10 cellular contexts compared by ENCODE assay signal in genomic region chr14:64438181-64438839, GRCh38. TPM values are rescaled to one million over a fixed set of nuclear protein-coding genes. Genes with fewer than 3 reads are reported as not detected.
A peak's percentile ranks its signal among the peaks of the same experiment; 100 is the strongest.
DNase-seq lines count a peak whose midpoint lies in the region; ATAC-seq and TF ChIP-seq lines count a peak whose summit lies in the region.
"Had no signal": no experiment of that assay in that cellular context is flagged by ENCODE, and none has a peak within 500 bp of the region (broad histone marks: within the 10 kb centered on the region; RNA-seq: fewer than 3 reads in every experiment).

No MANE protein-coding gene starts in this region.

- DNase-seq in A172 (ENCODE audit: low spot score), result peak; percentile 67
- peak; percentile 67 for DNase-seq in HFF-Myc (ENCODE audit: extremely low read depth, low read depth)
- DNase-seq in astrocyte of the hippocampus (ENCODE audit: low read depth, low spot score), result peak; percentile 96
- DNase-seq in left kidney (ENCODE audit: low read depth, low spot score), result peak; percentile 66
- no peak for DNase-seq in NCI-H526 (lab: John Stamatoyannopoulos, UW)
- DNase-seq in NCI-H128 (lab: John Stamatoyannopoulos, UW; ENCODE audit: unreplicated experiment), result no peak
- no peak for DNase-seq in NCI-H1105 (lab: John Stamatoyannopoulos, UW)
- DNase-seq: NCI-H69 had no signal

- no peak for TF ChIP-seq CTCF in HFF-Myc (IDR thresholded peaks at IDR 0.05; ENCODE audit: low read depth, low read length, missing control alignments)

- ATAC-seq in HG03175 (IDR thresholded peaks at IDR 0.05; ENCODE audit: unreplicated experiment), result no peak

- H3K4me3 ChIP-seq in HFF-Myc (replicated peaks; ENCODE audit: low read depth, low read length), result no peak overlapping the region
- H3K4me3 ChIP-seq: tibial nerve had no signal

RNA-seq across cellular contexts. Expression of gene AKAP5, which starts 27.0 kb away (rescaled TPM):
- total RNA-seq in A172 (2014; rRNA removed; shearing (Covaris generic)), result 1.6 and 1.9 TPM in 2 replicates

RNA-seq across cellular contexts. Expression of gene MTHFD1, which starts 50.2 kb away (rescaled TPM):
- total RNA-seq in A172 (2014; rRNA removed; shearing (Covaris generic)), result 29.6 and 48.2 TPM in 2 replicates

Comparison
In these comparisons a context has a peak if more than half of its experiments do, and no peak if none do; other contexts are left out.
1. DNase-seq: peak in A172 (single experiment), HFF-Myc (single experiment), astrocyte of the hippocampus (single experiment) and left kidney (single experiment); none in NCI-H526 (0 of 2), NCI-H128 (single experiment) and NCI-H1105 (single experiment).